16 cellular contexts compared by ENCODE assay signal in the genomic region with DNA sequence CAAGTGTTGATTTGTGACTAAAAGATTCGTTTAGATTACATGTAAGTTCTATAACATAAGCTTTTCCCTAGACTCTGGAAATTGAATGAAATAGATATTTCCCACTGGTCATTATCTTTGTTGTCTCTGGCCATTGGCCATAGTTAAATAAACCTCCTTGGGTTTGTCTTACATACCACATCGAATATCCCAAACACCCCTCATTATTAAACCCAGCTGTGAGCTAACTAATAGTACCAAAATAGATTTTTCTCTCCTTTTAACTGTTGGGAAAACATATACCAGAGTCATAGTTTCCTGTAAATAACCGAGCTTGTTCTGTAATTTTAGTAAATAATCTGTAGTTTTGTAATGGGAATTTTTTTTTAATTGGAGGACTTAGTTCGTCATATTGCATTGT.
DNase-seq lines count a peak whose midpoint lies in the region; FAIRE-seq and TF ChIP-seq lines count a peak whose summit lies in the region.
"Had no signal": no experiment of that assay in that cellular context is flagged by ENCODE, and none has a peak within 500 bp of the region (broad histone marks: within the 10 kb centered on the region; RNA-seq: fewer than 3 reads in every experiment).

No MANE protein-coding gene starts in this region.

- H4K20me1 ChIP-seq in astrocyte (ENCODE audit: insufficient read depth, low read length) (no peaks in the 10 kb centered on the region), fibroblast of lung (ENCODE audit: control insufficient read depth, extremely low read depth, insufficient read depth, low read length) (no peaks in the 10 kb centered on the region)
- H4K20me1 ChIP-seq: BLaER1 treated with 17β-estradiol and CSF1 and Interleukin-3, amounts not matched to agents 10 nM and 100 nM had no signal

- no peaks in the 10 kb centered on the region for H3K79me2 ChIP-seq in astrocyte (ENCODE audit: insufficient read depth, low read length)
- H3K79me2 ChIP-seq in fibroblast of lung (ENCODE audit: control insufficient read depth, insufficient read depth, low read length): no peaks in the 10 kb centered on the region

- H3K4me3 Mint-ChIP-seq in astrocyte (ENCODE audit: unreplicated experiment) (no peak overlapping the region), nephron (no peak overlapping the region)
- no peak overlapping the region for H3K4me3 Mint-ChIP-seq in activated T-cell treated with anti-CD3 and anti-CD28 coated beads, Interleukin-2, amount 50 U/mL, for 24 hours
- H3K4me3 Mint-ChIP-seq: CD4-positive, CD25-positive, alpha-beta regulatory T cell had no signal

- no peak overlapping the region for H2AFZ ChIP-seq in astrocyte (ENCODE audit: low read depth, low read length)
- H2AFZ ChIP-seq in fibroblast of lung (ENCODE audit: low read length): no peak overlapping the region

- no peaks in the 10 kb centered on the region for H3K9me3 Mint-ChIP-seq in astrocyte (ENCODE audit: unreplicated experiment)
- no peaks in the 10 kb centered on the region for H3K9me3 Mint-ChIP-seq in nephron
- no peaks in the 10 kb centered on the region for H3K9me3 Mint-ChIP-seq in activated T-cell treated with anti-CD3 and anti-CD28 coated beads, Interleukin-2, amount 50 U/mL, for 24 hours

- H3K36me3 ChIP-seq in astrocyte (ENCODE audit: insufficient read depth, low read length) (no peaks in the 10 kb centered on the region), fibroblast of lung (ENCODE audit: control insufficient read depth, insufficient read depth, low read length) (no peaks in the 10 kb centered on the region)
- H3K36me3 ChIP-seq: BLaER1 treated with 17β-estradiol and CSF1 and Interleukin-3, amounts not matched to agents 10 nM and 100 nM had no signal

- H3K27me3 Mint-ChIP-seq in astrocyte (ENCODE audit: low read depth, unreplicated experiment): no peaks in the 10 kb centered on the region
- no peaks in the 10 kb centered on the region for H3K27me3 Mint-ChIP-seq in nephron (ENCODE audit: low read depth)
- no peaks in the 10 kb centered on the region for H3K27me3 Mint-ChIP-seq in activated T-cell treated with anti-CD3 and anti-CD28 coated beads, Interleukin-2, amount 50 U/mL, for 24 hours
- H3K27me3 Mint-ChIP-seq: CD4-positive, CD25-positive, alpha-beta regulatory T cell had no signal

- no peak for FAIRE-seq in astrocyte (lab: Jason Lieb, UNC)
- FAIRE-seq: A549, GM12878, GM18507, H54 had no signal

- H3K27ac ChIP-seq in astrocyte (ENCODE audit: low read depth, low read length): no peak overlapping the region
- no peak overlapping the region for H3K27ac ChIP-seq in fibroblast of lung (ENCODE audit: insufficient read depth, low read length)
- H3K27ac ChIP-seq: A549; BLaER1 treated with 17β-estradiol and CSF1 and Interleukin-3, amounts not matched to agents 10 nM and 100 nM; GM23248; HL-60 had no signal

- H3K4me1 Mint-ChIP-seq in astrocyte (ENCODE audit: low read depth, unreplicated experiment) (no peaks in the 10 kb centered on the region), nephron (peaks cover 29% of the 10 kb centered on the region)
- H3K4me1 Mint-ChIP-seq in activated T-cell treated with anti-CD3 and anti-CD28 coated beads, Interleukin-2, amount 50 U/mL, for 24 hours (ENCODE audit: low read depth): no peaks in the 10 kb centered on the region
- H3K4me1 Mint-ChIP-seq: CD4-positive, CD25-positive, alpha-beta regulatory T cell had no signal

- no peak overlapping the region for H3K4me2 ChIP-seq in astrocyte (ENCODE audit: low read length)
- no peak overlapping the region for H3K4me2 ChIP-seq in fibroblast of lung (ENCODE audit: extremely low read depth, insufficient read depth, low read length)
- H3K4me2 ChIP-seq: A549; BLaER1 treated with 17β-estradiol and CSF1 and Interleukin-3, amounts not matched to agents 10 nM and 100 nM had no signal

- TF ChIP-seq CTCF in astrocyte (IDR thresholded peaks at IDR 0.05; ENCODE audit: insufficient read depth, low read depth, low read length): no peak
- TF ChIP-seq CTCF in fibroblast of lung (conservative IDR thresholded peaks at IDR 0.05 in 1 of 2, IDR thresholded peaks at IDR 0.05 in 1 of 2; ENCODE audit: low read depth in 1 of 2, low read length in 2 of 2): no peak
- no peak for TF ChIP-seq CTCF in nephron (IDR thresholded peaks at IDR 0.05; ENCODE audit: unreplicated experiment in 3 of 3)

- DNase-seq in EH (ENCODE audit: low read depth) (peak; percentile 0), astrocyte (ENCODE audit: low read depth) (peak; percentile 55), fibroblast of lung (ENCODE audit: low read depth in 2 of 2) (peak; percentile 64 to 66), mucosa of gallbladder (ENCODE audit: low spot score) (no peak)
- DNase-seq in stimulated activated CD4-positive, alpha-beta T cell treated with anti-CD3 and anti-CD28 coated beads, Interleukin-4, amount 100 ng/mL, for 1 hour: no peak
- no peak for DNase-seq in activated T-cell treated with anti-CD3 and anti-CD28 coated beads, Interleukin-2, amount 50 U/mL, for 24 hours
- DNase-seq: CD4-positive, CD25-positive, alpha-beta regulatory T cell; DMS53; GM23248 had no signal

- H3K4me1 ChIP-seq in astrocyte (ENCODE audit: insufficient read depth, low read length) (no peaks in the 10 kb centered on the region), fibroblast of lung (ENCODE audit: control insufficient read depth, extremely low read depth, insufficient read depth, low read length) (no peaks in the 10 kb centered on the region)
- H3K4me1 ChIP-seq: A549; BLaER1 treated with 17β-estradiol and CSF1 and Interleukin-3, amounts not matched to agents 10 nM and 100 nM had no signal

- H3K9me3 ChIP-seq in astrocyte (ENCODE audit: insufficient read depth, low read depth, low read length) (no peaks in the 10 kb centered on the region), fibroblast of lung (ENCODE audit: control insufficient read depth, insufficient read depth, low read depth, low read length) (no peaks in the 10 kb centered on the region)
- H3K9me3 ChIP-seq: A549; BLaER1 treated with 17β-estradiol and CSF1 and Interleukin-3, amounts not matched to agents 10 nM and 100 nM had no signal

- no peaks in the 10 kb centered on the region for H3K27me3 ChIP-seq in astrocyte (ENCODE audit: insufficient read depth, low read length)
- H3K27me3 ChIP-seq in fibroblast of lung (ENCODE audit: control insufficient read depth, insufficient read depth, low read length): no peaks in the 10 kb centered on the region
- H3K27me3 ChIP-seq: BLaER1 treated with 17β-estradiol and CSF1 and Interleukin-3, amounts not matched to agents 10 nM and 100 nM had no signal

- no peak overlapping the region for H3K27ac Mint-ChIP-seq in astrocyte (ENCODE audit: unreplicated experiment)
- peak overlapping the region in 2 of 3 experiments; percentile 43 to 58 for H3K27ac Mint-ChIP-seq in nephron
- H3K27ac Mint-ChIP-seq in activated T-cell treated with anti-CD3 and anti-CD28 coated beads, Interleukin-2, amount 50 U/mL, for 24 hours: no peak overlapping the region
- H3K27ac Mint-ChIP-seq: CD4-positive, CD25-positive, alpha-beta regulatory T cell had no signal

- H3K9ac ChIP-seq in astrocyte (ENCODE audit: low read length) (no peak overlapping the region), fibroblast of lung (ENCODE audit: insufficient read depth, low read length) (no peak overlapping the region)
- H3K9ac ChIP-seq: BLaER1 treated with 17β-estradiol and CSF1 and Interleukin-3, amounts not matched to agents 10 nM and 100 nM; GM23248 had no signal

- H3K4me3 ChIP-seq in astrocyte (ENCODE audit: insufficient read depth, low read depth, low read length) (no peak overlapping the region), fibroblast of lung (replicated peaks in 1 of 4; ENCODE audit: control extremely low read depth in 1 of 4, insufficient read depth in 1 of 4, low read depth in 3 of 4, low read length in 4 of 4) (no peak overlapping the region)
- H3K4me3 ChIP-seq: A549; BLaER1 treated with 17β-estradiol and CSF1 and Interleukin-3, amounts not matched to agents 10 nM and 100 nM; GM12878; GM23248 had no signal

- H3K36me3 Mint-ChIP-seq in astrocyte (ENCODE audit: low read depth, unreplicated experiment) (no peaks in the 10 kb centered on the region), nephron (ENCODE audit: low read depth) (no peaks in the 10 kb centered on the region)
- no peaks in the 10 kb centered on the region for H3K36me3 Mint-ChIP-seq in activated T-cell treated with anti-CD3 and anti-CD28 coated beads, Interleukin-2, amount 50 U/mL, for 24 hours (ENCODE audit: low read depth)
- H3K36me3 Mint-ChIP-seq: CD4-positive, CD25-positive, alpha-beta regulatory T cell had no signal

Comparison
In these comparisons a context has a peak if more than half of its experiments do, and no peak if none do; other contexts are left out.
1. DNase-seq: peak in EH (single experiment), astrocyte (single experiment) and fibroblast of lung (2 of 2); none in stimulated activated CD4-positive, alpha-beta T cell treated with anti-CD3 and anti-CD28 coated beads, Interleukin-4, amount 100 ng/mL, for 1 hour (single experiment), mucosa of gallbladder (single experiment) and activated T-cell treated with anti-CD3 and anti-CD28 coated beads, Interleukin-2, amount 50 U/mL, for 24 hours (single experiment).
2. H3K27ac Mint-ChIP-seq: peak in nephron (2 of 3); none in astrocyte (single experiment) and activated T-cell treated with anti-CD3 and anti-CD28 coated beads, Interleukin-2, amount 50 U/mL, for 24 hours (single experiment).